ENCODE assay signal across 1 cellular context in the genomic region with DNA sequence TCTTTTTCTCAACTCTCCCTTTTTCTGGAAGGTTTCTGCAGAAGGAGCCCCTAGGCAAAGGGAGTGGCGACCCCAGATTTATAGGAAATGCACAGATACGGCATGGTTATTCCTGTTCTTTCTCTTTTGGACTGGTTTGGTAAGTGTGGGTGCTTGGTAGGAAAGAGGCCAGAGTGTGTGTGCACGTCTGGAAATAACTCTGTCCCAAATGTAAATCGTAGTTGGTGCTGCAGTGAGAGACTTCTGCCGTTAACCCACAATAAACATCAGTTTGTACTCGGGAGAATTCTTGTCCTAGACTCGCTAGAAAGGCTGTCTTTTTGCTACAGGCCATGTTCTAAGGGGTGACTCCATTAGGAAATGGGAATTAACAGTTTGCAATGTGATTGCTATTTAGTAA.
TF ChIP-seq lines count a peak whose summit lies in the region.

No MANE protein-coding gene starts in this region.

TF ChIP-seq in HepG2, 621 proteins besides CTCF, POLR2A, EP300 and RAD21 (continued from another document):
- TF ChIP-seq, protein P1, sequence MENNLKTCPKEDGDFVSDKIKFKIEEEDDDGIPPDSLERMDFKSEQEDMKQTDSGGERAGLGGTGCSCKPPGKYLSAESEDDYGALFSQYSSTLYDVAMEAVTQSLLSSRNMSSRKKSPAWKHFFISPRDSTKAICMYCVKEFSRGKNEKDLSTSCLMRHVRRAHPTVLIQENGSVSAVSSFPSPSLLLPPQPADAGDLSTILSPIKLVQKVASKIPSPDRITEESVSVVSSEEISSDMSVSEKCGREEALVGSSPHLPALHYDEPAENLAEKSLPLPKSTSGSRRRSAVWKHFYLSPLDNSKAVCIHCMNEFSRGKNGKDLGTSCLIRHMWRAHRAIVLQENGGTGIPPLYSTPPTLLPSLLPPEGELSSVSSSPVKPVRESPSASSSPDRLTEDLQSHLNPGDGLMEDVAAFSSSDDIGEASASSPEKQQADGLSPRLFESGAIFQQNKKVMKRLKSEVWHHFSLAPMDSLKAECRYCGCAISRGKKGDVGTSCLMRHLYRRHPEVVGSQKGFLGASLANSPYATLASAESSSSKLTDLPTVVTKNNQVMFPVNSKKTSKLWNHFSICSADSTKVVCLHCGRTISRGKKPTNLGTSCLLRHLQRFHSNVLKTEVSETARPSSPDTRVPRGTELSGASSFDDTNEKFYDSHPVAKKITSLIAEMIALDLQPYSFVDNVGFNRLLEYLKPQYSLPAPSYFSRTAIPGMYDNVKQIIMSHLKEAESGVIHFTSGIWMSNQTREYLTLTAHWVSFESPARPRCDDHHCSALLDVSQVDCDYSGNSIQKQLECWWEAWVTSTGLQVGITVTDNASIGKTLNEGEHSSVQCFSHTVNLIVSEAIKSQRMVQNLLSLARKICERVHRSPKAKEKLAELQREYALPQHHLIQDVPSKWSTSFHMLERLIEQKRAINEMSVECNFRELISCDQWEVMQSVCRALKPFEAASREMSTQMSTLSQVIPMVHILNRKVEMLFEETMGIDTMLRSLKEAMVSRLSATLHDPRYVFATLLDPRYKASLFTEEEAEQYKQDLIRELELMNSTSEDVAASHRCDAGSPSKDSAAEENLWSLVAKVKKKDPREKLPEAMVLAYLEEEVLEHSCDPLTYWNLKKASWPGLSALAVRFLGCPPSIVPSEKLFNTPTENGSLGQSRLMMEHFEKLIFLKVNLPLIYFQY (CRISPR knock-in tag; IDR thresholded peaks at IDR 0.05; ENCODE audit: borderline replicate concordance) = no peak
- TF ChIP-seq ZNF264 (CRISPR knock-in tag; IDR thresholded peaks at IDR 0.05) (no peak), IKZF1 (IDR thresholded peaks at IDR 0.05) (no peak), ZBTB21 (CRISPR knock-in tag; IDR thresholded peaks at IDR 0.05) (no peak), RNF2 (conservative IDR thresholded peaks at IDR 0.05; ENCODE audit: low read depth) (no peak), ARHGAP35 (CRISPR knock-in tag; IDR thresholded peaks at IDR 0.05; ENCODE audit: borderline replicate concordance) (no peak), CENPT (CRISPR knock-in tag; IDR thresholded peaks at IDR 0.05; ENCODE audit: low read depth) (no peak), KLF6 (CRISPR knock-in tag; IDR thresholded peaks at IDR 0.05) (no peak), HDAC1 (CRISPR knock-in tag; IDR thresholded peaks at IDR 0.05) (0 out of 2 replicates have a peak, but pooled peaks have one; percentile 22), ZNF703 (CRISPR knock-in tag; IDR thresholded peaks at IDR 0.05; ENCODE audit: borderline replicate concordance) (no peak), ZNF670 (CRISPR knock-in tag; IDR thresholded peaks at IDR 0.05; ENCODE audit: borderline replicate concordance) (peak; percentile 12; the same call in 1 of the 2 replicates), POLR2G (IDR thresholded peaks at IDR 0.05; ENCODE audit: low read depth, low read length) (no peak)
- TF ChIP-seq, protein P2, sequence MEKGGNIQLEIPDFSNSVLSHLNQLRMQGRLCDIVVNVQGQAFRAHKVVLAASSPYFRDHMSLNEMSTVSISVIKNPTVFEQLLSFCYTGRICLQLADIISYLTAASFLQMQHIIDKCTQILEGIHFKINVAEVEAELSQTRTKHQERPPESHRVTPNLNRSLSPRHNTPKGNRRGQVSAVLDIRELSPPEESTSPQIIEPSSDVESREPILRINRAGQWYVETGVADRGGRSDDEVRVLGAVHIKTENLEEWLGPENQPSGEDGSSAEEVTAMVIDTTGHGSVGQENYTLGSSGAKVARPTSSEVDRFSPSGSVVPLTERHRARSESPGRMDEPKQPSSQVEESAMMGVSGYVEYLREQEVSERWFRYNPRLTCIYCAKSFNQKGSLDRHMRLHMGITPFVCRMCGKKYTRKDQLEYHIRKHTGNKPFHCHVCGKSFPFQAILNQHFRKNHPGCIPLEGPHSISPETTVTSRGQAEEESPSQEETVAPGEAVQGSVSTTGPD (CRISPR knock-in tag; IDR thresholded peaks at IDR 0.05) = no peak
- TF ChIP-seq, protein P3, sequence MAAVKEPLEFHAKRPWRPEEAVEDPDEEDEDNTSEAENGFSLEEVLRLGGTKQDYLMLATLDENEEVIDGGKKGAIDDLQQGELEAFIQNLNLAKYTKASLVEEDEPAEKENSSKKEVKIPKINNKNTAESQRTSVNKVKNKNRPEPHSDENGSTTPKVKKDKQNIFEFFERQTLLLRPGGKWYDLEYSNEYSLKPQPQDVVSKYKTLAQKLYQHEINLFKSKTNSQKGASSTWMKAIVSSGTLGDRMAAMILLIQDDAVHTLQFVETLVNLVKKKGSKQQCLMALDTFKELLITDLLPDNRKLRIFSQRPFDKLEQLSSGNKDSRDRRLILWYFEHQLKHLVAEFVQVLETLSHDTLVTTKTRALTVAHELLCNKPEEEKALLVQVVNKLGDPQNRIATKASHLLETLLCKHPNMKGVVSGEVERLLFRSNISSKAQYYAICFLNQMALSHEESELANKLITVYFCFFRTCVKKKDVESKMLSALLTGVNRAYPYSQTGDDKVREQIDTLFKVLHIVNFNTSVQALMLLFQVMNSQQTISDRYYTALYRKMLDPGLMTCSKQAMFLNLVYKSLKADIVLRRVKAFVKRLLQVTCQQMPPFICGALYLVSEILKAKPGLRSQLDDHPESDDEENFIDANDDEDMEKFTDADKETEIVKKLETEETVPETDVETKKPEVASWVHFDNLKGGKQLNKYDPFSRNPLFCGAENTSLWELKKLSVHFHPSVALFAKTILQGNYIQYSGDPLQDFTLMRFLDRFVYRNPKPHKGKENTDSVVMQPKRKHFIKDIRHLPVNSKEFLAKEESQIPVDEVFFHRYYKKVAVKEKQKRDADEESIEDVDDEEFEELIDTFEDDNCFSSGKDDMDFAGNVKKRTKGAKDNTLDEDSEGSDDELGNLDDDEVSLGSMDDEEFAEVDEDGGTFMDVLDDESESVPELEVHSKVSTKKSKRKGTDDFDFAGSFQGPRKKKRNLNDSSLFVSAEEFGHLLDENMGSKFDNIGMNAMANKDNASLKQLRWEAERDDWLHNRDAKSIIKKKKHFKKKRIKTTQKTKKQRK (IDR thresholded peaks at IDR 0.05; ENCODE audit: low read length) = no peak
TF ChIP-seq in HepG2: peak in this region for 3.
